11 cellular contexts compared by ENCODE assay signal in genomic region chr16:1713933-1714332, GRCh38. TPM values are rescaled to one million over a fixed set of nuclear protein-coding genes. Genes with fewer than 3 reads are reported as not detected.
DNase-seq lines count a peak whose midpoint lies in the region; ATAC-seq, FAIRE-seq and TF ChIP-seq lines count a peak whose summit lies in the region.
"Had no signal": no experiment of that assay in that cellular context is flagged by ENCODE, and none has a peak within 500 bp of the region (broad histone marks: within the 10 kb centered on the region; RNA-seq: fewer than 3 reads in every experiment).

No MANE protein-coding gene starts in this region.

- no peaks in the 10 kb centered on the region for H3K27me3 ChIP-seq in bronchial epithelial cell (ENCODE audit: control insufficient read depth, insufficient read depth, low read length)
- H3K27me3 ChIP-seq: foreskin keratinocyte had no signal

- no peak overlapping the region for H3K4me3 ChIP-seq in bronchial epithelial cell (ENCODE audit: low read depth, low read length)
- H3K4me3 ChIP-seq: lower lobe of right lung had no signal

- FAIRE-seq in bronchial epithelial cell (lab: Jason Lieb, UNC) = peak; percentile 60

- H3K36me3 ChIP-seq in bronchial epithelial cell (ENCODE audit: control insufficient read depth, insufficient read depth, low read length) = peaks cover 1% of the 10 kb centered on the region

- no peak for TF ChIP-seq CTCF in bronchial epithelial cell (IDR thresholded peaks at IDR 0.05; ENCODE audit: insufficient read depth, low read length, severe bottlenecking)

- ATAC-seq in GM18517 (IDR thresholded peaks at IDR 0.05; ENCODE audit: unreplicated experiment) (peak; percentile 55), HG02981 (IDR thresholded peaks at IDR 0.05; ENCODE audit: unreplicated experiment) (peak; percentile 48), GM18907 (IDR thresholded peaks at IDR 0.05; ENCODE audit: unreplicated experiment) (no peak), GM21528 (IDR thresholded peaks at IDR 0.05; ENCODE audit: low FRiP score, unreplicated experiment) (no peak)
- ATAC-seq: foreskin keratinocyte had no signal

- DNase-seq in bronchial epithelial cell (ENCODE audit: low read depth) = no peak
- DNase-seq in renal cortical epithelial cell (ENCODE audit: low read depth) = peak; percentile 54
- no peak for DNase-seq in NCI-H1105 treated with DMSO at 0.1 percent for 48 hours (lab: John Stamatoyannopoulos, UW)
- DNase-seq: DMS79 treated with DMSO at 0.1 percent for 48 hours, foreskin keratinocyte, lower lobe of right lung, NCI-H1105 had no signal

RNA-seq across cellular contexts. Expression of gene MAPK8IP3, which starts 7.9 kb away (rescaled TPM):
- 24.5 and 28.7 TPM in 2 replicates for total RNA-seq in bronchial epithelial cell
- total RNA-seq in renal cortical epithelial cell = 22.9 and 40.0 TPM in 2 replicates

RNA-seq across cellular contexts. Expression of gene JPT2, which starts 35.9 kb away (rescaled TPM):
- total RNA-seq in bronchial epithelial cell (55.0 and 59.2 TPM in 2 replicates), renal cortical epithelial cell (149 and 284 TPM in 2 replicates)

RNA-seq across cellular contexts. Expression of gene NME3, which starts 57.4 kb away (rescaled TPM):
- total RNA-seq in bronchial epithelial cell (48.5 and 56.9 TPM in 2 replicates), renal cortical epithelial cell (38.9 and 84.0 TPM in 2 replicates)

RNA-seq across cellular contexts. Expression of gene EME2, which starts 58.7 kb away (rescaled TPM):
- total RNA-seq in bronchial epithelial cell (5.8 and 6.1 TPM in 2 replicates), renal cortical epithelial cell (12.2 and 13.1 TPM in 2 replicates)

RNA-seq across cellular contexts. Expression of gene MRPS34, which starts 59.0 kb away (rescaled TPM):
- 71.3 and 74.8 TPM in 2 replicates for total RNA-seq in bronchial epithelial cell
- 41.6 and 68.4 TPM in 2 replicates for total RNA-seq in renal cortical epithelial cell

Comparison
In these comparisons a context has a peak if more than half of its experiments do, and no peak if none do; other contexts are left out.
1. ATAC-seq: peak in GM18517 (single experiment) and HG02981 (single experiment); none in GM18907 (single experiment) and GM21528 (single experiment).